ENCODE assay signal across 19 cellular contexts in the genomic region with DNA sequence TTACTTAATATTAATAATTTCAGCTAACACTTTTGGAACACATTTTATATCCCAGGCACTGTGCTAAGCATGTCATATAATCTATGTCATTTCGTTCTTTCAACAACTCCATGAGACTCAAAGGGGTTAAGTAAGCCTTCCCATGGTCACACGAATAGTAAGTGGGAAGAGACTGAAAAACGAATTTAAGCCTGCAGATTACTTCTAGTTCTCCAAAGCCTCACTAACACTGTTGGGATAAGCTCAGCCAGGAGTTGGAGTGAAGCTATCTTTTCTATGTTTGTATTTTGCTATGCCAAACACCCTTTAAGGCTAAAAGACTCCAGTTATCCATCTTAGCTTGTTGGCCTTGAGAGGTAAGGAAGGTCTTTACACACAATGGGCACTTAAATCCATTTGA.
A peak's percentile ranks its signal among the peaks of the same experiment; 100 is the strongest.
DNase-seq lines count a peak whose midpoint lies in the region; ATAC-seq, FAIRE-seq and TF ChIP-seq lines count a peak whose summit lies in the region.
"Had no signal": no experiment of that assay in that cellular context is flagged by ENCODE, and none has a peak within 500 bp of the region (broad histone marks: within the 10 kb centered on the region; RNA-seq: fewer than 3 reads in every experiment).

No MANE protein-coding gene starts in this region.

- peaks cover 4% of the 10 kb centered on the region for H3K27me3 Mint-ChIP-seq in endothelial cell (ENCODE audit: unreplicated experiment)

- peaks cover 17% of the 10 kb centered on the region for H3K36me3 Mint-ChIP-seq in endothelial cell (ENCODE audit: low read depth, unreplicated experiment)
- H3K36me3 Mint-ChIP-seq: CD4-positive, CD25-positive, alpha-beta regulatory T cell had no signal

- H3K36me3 ChIP-seq in HUES48 (ENCODE audit: control insufficient read depth, insufficient read depth, low read length) (no peaks in the 10 kb centered on the region), muscle layer of duodenum (ENCODE audit: control insufficient read depth in 1 of 2, insufficient read depth in 2 of 2, low read length in 2 of 2) (no peaks in the 10 kb centered on the region), transverse colon (no peaks in the 10 kb centered on the region)
- H3K36me3 ChIP-seq: Peyer's patch had no signal

- no peak overlapping the region for H3K4me3 ChIP-seq in HUES48 (ENCODE audit: low read depth, low read length)
- H3K4me3 ChIP-seq in muscle layer of duodenum (ENCODE audit: low read depth in 1 of 2, low read length in 2 of 2) = no peak overlapping the region
- no peak overlapping the region for H3K4me3 ChIP-seq in transverse colon
- H3K4me3 ChIP-seq: Peyer's patch had no signal

- peaks cover 20% of the 10 kb centered on the region for H3K9me3 Mint-ChIP-seq in endothelial cell (ENCODE audit: unreplicated experiment)

- H3K27ac ChIP-seq in HUES48 (ENCODE audit: low read depth, low read length) (peak overlapping the region; percentile 94), muscle layer of duodenum (ENCODE audit: low read length) (peak overlapping the region; percentile 22), transverse colon (peak overlapping the region; percentile 21 to 69 (median 37))
- H3K27ac ChIP-seq: KMS-11 had no signal

- H3K27me3 ChIP-seq in HUES48 (ENCODE audit: control insufficient read depth, insufficient read depth, low read length) (no peaks in the 10 kb centered on the region), muscle layer of duodenum (ENCODE audit: low read depth, low read length) (no peaks in the 10 kb centered on the region), transverse colon (no peaks in the 10 kb centered on the region)
- H3K27me3 ChIP-seq: Peyer's patch had no signal

- in situ Hi-C loops in transverse colon (cut with MboI; ENCODE audit: low pct_ligation_motif_present in 1 of 4, low pct_unique_long_range_greater_than_20kb in 1 of 4, low sequenced_read_pairs in 3 of 4) = loop anchor here in 1 of 4 donors (25.0 kb wide), 1 partner anchor 364 kb away; no protein-coding TSS in a partner anchor

- intact Hi-C loops in transverse colon (cut with DNase I; ENCODE audit: low total_unique reads) = no loop called here

- H3K9me3 ChIP-seq in HUES48 (ENCODE audit: control insufficient read depth, insufficient read depth, low read length) (peaks cover 17% of the 10 kb centered on the region), muscle layer of duodenum (ENCODE audit: control insufficient read depth in 1 of 2, low read length in 2 of 2) (no peaks in the 10 kb centered on the region), transverse colon (no peaks in the 10 kb centered on the region)
- H3K9me3 ChIP-seq: Caco-2, Peyer's patch had no signal

- no peak for TF ChIP-seq POLR2A in transverse colon (IDR thresholded peaks at IDR 0.05)
- TF ChIP-seq POLR2A in GM12892 (IDR thresholded peaks at IDR 0.05; ENCODE audit: low read depth, low read length) = no peak

- TF ChIP-seq EP300 in transverse colon (IDR thresholded peaks at IDR 0.05; ENCODE audit: low read depth) = no peak

- DNase-seq in endothelial cell (ENCODE audit: low spot score) (no peak), transverse colon (no peak), GM12892 (ENCODE audit: insufficient read length) (no peak)
- DNase-seq: ACHN; AML-193; Caco-2; CD4-positive, CD25-positive, alpha-beta regulatory T cell; DMS153; NCI-H1048; NCI-H226; NCI-H524 treated with DMSO at 0.1 percent for 48 hours; Peyer's patch had no signal

- peaks cover 22% of the 10 kb centered on the region for H3K4me1 Mint-ChIP-seq in endothelial cell (ENCODE audit: unreplicated experiment)
- H3K4me1 Mint-ChIP-seq: CD4-positive, CD25-positive, alpha-beta regulatory T cell had no signal

- no peak for ATAC-seq in HG03520 (IDR thresholded peaks at IDR 0.05; ENCODE audit: unreplicated experiment)
- ATAC-seq in activated CD4-positive, CD25-positive, alpha-beta regulatory T cell treated with anti-CD3 and anti-CD28 coated beads, Interleukin-2, amount 50 U/mL, for 24 hours = no peak
- ATAC-seq: HepG2, Right ventricle myocardium inferior had no signal

- TF ChIP-seq CTCF in endothelial cell (IDR thresholded peaks at IDR 0.05; ENCODE audit: unreplicated experiment) (no peak), transverse colon (IDR thresholded peaks at IDR 0.05) (no peak)

- WGBS in transverse colon (ENCODE audit: low coverage in 1 of 2), 2 donors = 33 to 46% methylated on average over 2 to 3 of the region's 3 CpGs

- peak overlapping the region; percentile 59 for H3K27ac Mint-ChIP-seq in endothelial cell (ENCODE audit: unreplicated experiment)
- H3K27ac Mint-ChIP-seq: CD4-positive, CD25-positive, alpha-beta regulatory T cell had no signal

- H3K4me3 Mint-ChIP-seq in endothelial cell (ENCODE audit: unreplicated experiment) = no peak overlapping the region
- H3K4me3 Mint-ChIP-seq: CD4-positive, CD25-positive, alpha-beta regulatory T cell had no signal

- FAIRE-seq in GM12892 (lab: Jason Lieb, UNC) = no peak

- no peak overlapping the region for H3K9ac ChIP-seq in HUES48 (ENCODE audit: low read depth, low read length)
- H3K9ac ChIP-seq: KMS-11 had no signal

- H3K4me1 ChIP-seq in HUES48 (ENCODE audit: control insufficient read depth, insufficient read depth, low read length) = peaks cover 24% of the 10 kb centered on the region
- H3K4me1 ChIP-seq in muscle layer of duodenum (ENCODE audit: control insufficient read depth in 1 of 2, insufficient read depth in 2 of 2, low read length in 2 of 2) = peaks cover 0 to 18% of the 10 kb centered on the region in 2 donors
- H3K4me1 ChIP-seq in transverse colon = peaks cover 0 to 3% (median 0%) of the 10 kb centered on the region in 4 donors
- H3K4me1 ChIP-seq: Caco-2 had no signal

Comparison
In these comparisons a context has a peak if more than half of its experiments do, and no peak if none do; other contexts are left out.
1. H3K27ac ChIP-seq: peak in every context shown above with its lines; median percentile 94 in HUES48; 37 in transverse colon; 22 in muscle layer of duodenum.